ENCODE assay signal across 26 cellular contexts in the genomic region with DNA sequence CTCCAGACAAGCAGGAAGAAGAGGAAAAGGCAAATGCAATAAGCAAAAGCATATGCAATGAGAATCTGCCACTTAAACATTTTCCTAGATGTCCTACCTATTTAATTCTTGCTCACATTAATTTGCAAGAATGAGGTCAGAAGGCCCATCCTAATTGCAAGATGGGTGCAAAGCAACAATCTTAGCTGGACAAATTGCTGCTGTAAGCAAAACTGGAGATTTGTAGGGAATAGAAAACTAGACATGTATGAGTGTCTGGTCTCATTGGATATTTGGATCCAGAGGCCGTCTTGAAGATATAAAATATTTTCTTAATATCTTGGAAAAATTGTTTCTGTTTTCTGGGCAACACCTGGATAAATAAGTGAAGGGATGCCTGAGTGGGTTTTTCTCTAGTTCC.
"Had no signal": no experiment of that assay in that cellular context is flagged by ENCODE, and none has a peak within 500 bp of the region (broad histone marks: within the 10 kb centered on the region; RNA-seq: fewer than 3 reads in every experiment).

No MANE protein-coding gene starts in this region.

- H3K4me1 ChIP-seq: colonic mucosa, esophagus muscularis mucosa, foreskin keratinocyte, gastrocnemius medialis, gastroesophageal sphincter, heart left ventricle, heart right ventricle had no signal

- DNase-seq: colonic mucosa; cortex of kidney; dermis blood vessel endothelial cell; dorsolateral prefrontal cortex; effector CD4-positive, alpha-beta T cell; effector CD8-positive, alpha-beta T cell; effector memory CD4-positive, alpha-beta T cell; effector memory CD8-positive, alpha-beta T cell; endodermal cell; erythroblast; foreskin fibroblast; foreskin keratinocyte; foreskin melanocyte; gastrocnemius medialis; glutamatergic neuron; head of caudate nucleus; heart left ventricle; heart right ventricle had no signal

- H3K36me3 ChIP-seq: colonic mucosa, esophagus muscularis mucosa, gastrocnemius medialis, gastroesophageal sphincter, heart left ventricle, heart right ventricle had no signal

- FAIRE-seq: colon, endometrium, endothelial cell of umbilical vein had no signal

- H3K9me3 ChIP-seq: colonic mucosa, esophagus muscularis mucosa, gastrocnemius medialis, gastroesophageal sphincter had no signal

- H3K4me3 ChIP-seq: colonic mucosa, coronary artery, dorsolateral prefrontal cortex, esophagus muscularis mucosa, gastrocnemius medialis, gastroesophageal sphincter, heart left ventricle, heart right ventricle had no signal

- H3K27ac ChIP-seq: colonic mucosa, coronary artery, dorsolateral prefrontal cortex, epithelial cell of prostate, esophagus muscularis mucosa, foreskin keratinocyte, gastrocnemius medialis, gastroesophageal sphincter, heart left ventricle, heart right ventricle had no signal

- ATAC-seq: effector memory CD8-positive, alpha-beta T cell; esophagus mucosa; foreskin keratinocyte; gastrocnemius medialis; gastroesophageal sphincter; heart left ventricle; heart right ventricle had no signal

- H3K27me3 ChIP-seq: colonic mucosa, dorsolateral prefrontal cortex, esophagus muscularis mucosa, foreskin keratinocyte, gastrocnemius medialis, gastroesophageal sphincter, heart left ventricle, heart right ventricle had no signal
